ENCODE assay signal across 31 cellular contexts in genomic region chr3:188254489-188255070, GRCh38.
DNase-seq lines count a peak whose midpoint lies in the region; ATAC-seq and TF ChIP-seq lines count a peak whose summit lies in the region.
"Had no signal": no experiment of that assay in that cellular context is flagged by ENCODE, and none has a peak within 500 bp of the region (broad histone marks: within the 10 kb centered on the region; RNA-seq: fewer than 3 reads in every experiment).

No MANE protein-coding gene starts in this region.

- BruUV-seq in IMR-90 (replicated peaks; lab: Mats Ljungman, UMichigan): no TSS peak

- no peak overlapping the region for H3K56ac ChIP-seq in IMR-90 (ENCODE audit: extremely low read depth, insufficient read depth, low read length)

- H3K23ac ChIP-seq in IMR-90 (ENCODE audit: low read depth, low read length): peak overlapping the region; percentile 26; the same call in 1 of the 2 replicates

- peak overlapping the region; percentile 7; the same call in 1 of the 2 replicates for H2AK5ac ChIP-seq in IMR-90 (ENCODE audit: low read depth, low read length)

- no peak overlapping the region for H3K18ac ChIP-seq in IMR-90 (ENCODE audit: low read depth, low read length)

- no peak overlapping the region for H4K5ac ChIP-seq in IMR-90 (ENCODE audit: low read depth, low read length)

- H3K4me2 ChIP-seq in IMR-90 (ENCODE audit: low read depth, low read length): no peak overlapping the region

- TF ChIP-seq CTCF in activated CD8-positive, alpha-beta T cell treated with anti-CD3 and anti-CD28 coated beads for 36 hours (IDR thresholded peaks at IDR 0.05): no peak
- TF ChIP-seq CTCF in IMR-90 (conservative IDR thresholded peaks at IDR 0.05; ENCODE audit: low read depth, low read length): no peak
- TF ChIP-seq CTCF in esophagus muscularis mucosa (IDR thresholded peaks at IDR 0.05): no peak
- no peak for TF ChIP-seq CTCF in GM13977 (IDR thresholded peaks at IDR 0.05; ENCODE audit: extremely low read depth, insufficient read depth, missing control alignments)

- no peak overlapping the region for H2BK15ac ChIP-seq in IMR-90 (ENCODE audit: low read depth, low read length)

- no peak overlapping the region for H4K91ac ChIP-seq in IMR-90 (ENCODE audit: insufficient read depth, low read depth, low read length)

- H4K8ac ChIP-seq in IMR-90 (ENCODE audit: low read depth in 2 of 2, low read length in 2 of 2): 0 out of 4 replicates have a peak overlapping the region, but pooled peaks of 1 of the 2 experiments have one; percentile 6

- H2AFZ ChIP-seq in IMR-90 (replicated peaks; ENCODE audit: low read length, poor library complexity): no peak overlapping the region

- dilution Hi-C loops in IMR-90 (cut with HindIII; ENCODE audit: low sequenced_read_pairs, unreplicated experiment): no loop called here

- ATAC-seq in activated CD8-positive, alpha-beta T cell treated with anti-CD3 and anti-CD28 coated beads for 36 hours: no peak
- no peak for ATAC-seq in activated CD8-positive, alpha-beta T cell treated with anti-CD3 and anti-CD28 coated beads, Interleukin-2, amount 10 ng/mL, durations not matched to agents 7 days and 5 days
- peak; percentile 11; the same call in 1 of the 2 replicates for ATAC-seq in IMR-90 (ENCODE audit: low read depth)
- ATAC-seq in stimulated activated naive B cell treated with anti-CD40 and anti-IgM and Interleukin-4, amounts not matched to agents 10 μg/mL and 1 μg/mL and 100 μg/mL, for 72 hours (replicated peaks): no peak
- ATAC-seq in HG03565 (IDR thresholded peaks at IDR 0.05; ENCODE audit: unreplicated experiment): no peak
- ATAC-seq: effector memory CD8-positive, alpha-beta T cell; left lung; sciatic nerve; T-helper 17 cell had no signal

- H3K9me1 ChIP-seq in IMR-90 (ENCODE audit: insufficient read depth, low read length): peaks cover 35% of the 10 kb centered on the region

- peaks cover 8% of the 10 kb centered on the region for H3K9me3 Mint-ChIP-seq in activated CD8-positive, alpha-beta T cell treated with anti-CD3 and anti-CD28 coated beads for 36 hours
- no peaks in the 10 kb centered on the region for H3K9me3 Mint-ChIP-seq in activated CD8-positive, alpha-beta T cell treated with anti-CD3 and anti-CD28 coated beads, Interleukin-2, amount 10 ng/mL, durations not matched to agents 7 days and 5 days (ENCODE audit: insufficient read depth)
- H3K9me3 Mint-ChIP-seq in stimulated activated naive B cell treated with anti-CD40 and anti-IgM and Interleukin-4, amounts not matched to agents 10 μg/mL and 1 μg/mL and 100 μg/mL, for 72 hours: peaks cover 0 to 4% of the 10 kb centered on the region in 2 donors
- H3K9me3 Mint-ChIP-seq: effector memory CD8-positive, alpha-beta T cell; memory B cell had no signal

- no peak overlapping the region for H2BK5ac ChIP-seq in IMR-90 (ENCODE audit: low read depth, low read length, poor library complexity, severe bottlenecking)

- no peak overlapping the region for H3K27ac ChIP-seq in IMR-90 (ENCODE audit: insufficient read depth, low read length)
- peak overlapping the region; percentile 75 to 98 (median 91) for H3K27ac ChIP-seq in esophagus muscularis mucosa (replicated peaks in 1 of 4)
- H3K27ac ChIP-seq: left lung had no signal

- peaks cover 12% of the 10 kb centered on the region for H3K36me3 Mint-ChIP-seq in activated CD8-positive, alpha-beta T cell treated with anti-CD3 and anti-CD28 coated beads for 36 hours (ENCODE audit: low read depth)
- H3K36me3 Mint-ChIP-seq in activated CD8-positive, alpha-beta T cell treated with anti-CD3 and anti-CD28 coated beads, Interleukin-2, amount 10 ng/mL, durations not matched to agents 7 days and 5 days (ENCODE audit: low read depth): peaks cover 25% of the 10 kb centered on the region
- peaks cover 13 to 24% of the 10 kb centered on the region in 2 donors for H3K36me3 Mint-ChIP-seq in stimulated activated naive B cell treated with anti-CD40 and anti-IgM and Interleukin-4, amounts not matched to agents 10 μg/mL and 1 μg/mL and 100 μg/mL, for 72 hours

- peaks cover 15% of the 10 kb centered on the region for H3K4me1 ChIP-seq in IMR-90 (ENCODE audit: control insufficient read depth, insufficient read depth, low read length)
- H3K4me1 ChIP-seq in esophagus muscularis mucosa: peaks cover 28 to 84% (median 83%) of the 10 kb centered on the region in 4 donors

- TF ChIP-seq EP300 in esophagus muscularis mucosa (IDR thresholded peaks at IDR 0.05): no peak

- TF ChIP-seq RAD21 in IMR-90 (IDR thresholded peaks at IDR 0.05; ENCODE audit: low read length): no peak

- no peak overlapping the region for H3K14ac ChIP-seq in IMR-90 (replicated peaks; ENCODE audit: low read depth, low read length)

- no peak overlapping the region for H2BK120ac ChIP-seq in IMR-90 (ENCODE audit: low read depth, low read length)

- H3K27ac Mint-ChIP-seq in activated CD8-positive, alpha-beta T cell treated with anti-CD3 and anti-CD28 coated beads for 36 hours: peak overlapping the region; percentile 90
- no peak overlapping the region for H3K27ac Mint-ChIP-seq in activated CD8-positive, alpha-beta T cell treated with anti-CD3 and anti-CD28 coated beads, Interleukin-2, amount 10 ng/mL, durations not matched to agents 7 days and 5 days
- H3K27ac Mint-ChIP-seq in stimulated activated naive B cell treated with anti-CD40 and anti-IgM and Interleukin-4, amounts not matched to agents 10 μg/mL and 1 μg/mL and 100 μg/mL, for 72 hours: peak overlapping the region; percentile 90
- H3K27ac Mint-ChIP-seq: activated naive CD8-positive, alpha-beta T cell treated with anti-CD3 and anti-CD28 coated beads, Interleukin-2, amount 10 ng/mL, durations not matched to agents 7 days and 5 days; CD14-positive monocyte; memory B cell; T-helper 17 cell had no signal

- no peak overlapping the region for H2AK9ac ChIP-seq in IMR-90 (replicated peaks; ENCODE audit: low read depth, low read length, poor library complexity)

- no peak overlapping the region for H3K4ac ChIP-seq in IMR-90 (ENCODE audit: low read depth, low read length)

- DNase-seq in activated CD8-positive, alpha-beta T cell treated with anti-CD3 and anti-CD28 coated beads for 36 hours: no peak
- DNase-seq in activated CD8-positive, alpha-beta T cell treated with anti-CD3 and anti-CD28 coated beads, Interleukin-2, amount 10 ng/mL, durations not matched to agents 7 days and 5 days: no peak
- DNase-seq in IMR-90 (no peak), esophagus muscularis mucosa (ENCODE audit: extremely low spot score) (no peak), midbrain (lab: John Stamatoyannopoulos, UW) (no peak), GM13977 (ENCODE audit: low spot score) (no peak)
- no peak for DNase-seq in stimulated activated naive B cell treated with anti-CD40 and anti-IgM and Interleukin-4, amounts not matched to agents 10 μg/mL and 1 μg/mL and 100 μg/mL, for 72 hours
- DNase-seq: activated naive CD8-positive, alpha-beta T cell treated with anti-CD3 and anti-CD28 coated beads, Interleukin-2, amount 10 ng/mL, durations not matched to agents 7 days and 5 days; activated T-cell treated with anti-CD3 and anti-CD28 coated beads, Interleukin-2, amount 50 U/mL, for 1 hour; Caco-2; central memory CD4-positive, alpha-beta T cell; effector memory CD8-positive, alpha-beta T cell; foreskin fibroblast; HCEC 1CT; head of caudate nucleus; Karpas-422; left lung; NCI-H1417; NCI-H2081; NCI-H226; NCI-H526 treated with DMSO at 0.1 percent for 48 hours; Peyer's patch; SHP77; stimulated activated CD4-positive, alpha-beta T cell treated with anti-CD3 and anti-CD28 coated beads, Interleukin-12 subunit alpha, Interleukin-12 subunit beta, amount 100 ng/mL, for 4 hours; stimulated activated CD4-positive, alpha-beta T cell treated with anti-CD3 and anti-CD28 coated beads, Interleukin-2, amount 100 ng/mL, for 48 hours; substantia nigra; T-helper 17 cell had no signal

- H3K4me1 Mint-ChIP-seq in activated CD8-positive, alpha-beta T cell treated with anti-CD3 and anti-CD28 coated beads for 36 hours (ENCODE audit: low read depth): peaks cover 42% of the 10 kb centered on the region
- H3K4me1 Mint-ChIP-seq in activated CD8-positive, alpha-beta T cell treated with anti-CD3 and anti-CD28 coated beads, Interleukin-2, amount 10 ng/mL, durations not matched to agents 7 days and 5 days (ENCODE audit: low read depth): peaks cover 13% of the 10 kb centered on the region
- peaks cover 37 to 61% of the 10 kb centered on the region in 2 donors for H3K4me1 Mint-ChIP-seq in stimulated activated naive B cell treated with anti-CD40 and anti-IgM and Interleukin-4, amounts not matched to agents 10 μg/mL and 1 μg/mL and 100 μg/mL, for 72 hours

- peaks cover 35% of the 10 kb centered on the region for H4K20me1 ChIP-seq in IMR-90 (ENCODE audit: insufficient read depth, low read length)

- no peaks in the 10 kb centered on the region for H3K27me3 ChIP-seq in IMR-90 (ENCODE audit: control insufficient read depth, insufficient read depth, low read length)
- no peaks in the 10 kb centered on the region for H3K27me3 ChIP-seq in esophagus muscularis mucosa
- H3K27me3 ChIP-seq: left lung, Peyer's patch had no signal

- H3K9me3 ChIP-seq in IMR-90 (ENCODE audit: control insufficient read depth, insufficient read depth, low read length): no peaks in the 10 kb centered on the region
- H3K9me3 ChIP-seq in esophagus muscularis mucosa: no peaks in the 10 kb centered on the region
- H3K9me3 ChIP-seq: Caco-2, left lung, Peyer's patch had no signal

- in situ Hi-C loops in IMR-90 (cut with MboI; ENCODE audit: low sequenced_read_pairs): no loop called here
- in situ Hi-C loops in GM13977 (cut with MboI; ENCODE audit: low pct_unique_long_range_greater_than_20kb, low sequenced_read_pairs, unreplicated experiment): no loop called here

- POLR2A ChIA-PET in activated CD8-positive, alpha-beta T cell treated with anti-CD3 and anti-CD28 coated beads for 36 hours (lab: Charles Lee): interaction anchor here (0.5 to 0.8 kb wide), 4 partner anchors 11 to 511 kb away, joined by 3 read pairs; no protein-coding TSS in a partner anchor
- POLR2A ChIA-PET in activated CD8-positive, alpha-beta T cell treated with anti-CD3 and anti-CD28 coated beads, Interleukin-2, amount 10 ng/mL, durations not matched to agents 7 days and 5 days (lab: Charles Lee): interaction anchor here (1.2 kb wide), 1 partner anchor 508 kb away, joined by 3 read pairs; no protein-coding TSS in a partner anchor
- POLR2A ChIA-PET in IMR-90 (lab: Charles Lee; ENCODE audit: unreplicated experiment): no interaction called here

- H2BK20ac ChIP-seq in IMR-90 (ENCODE audit: low read depth, low read length): no peak overlapping the region

- peaks cover 53 to 69% of the 10 kb centered on the region in 2 experiments for H3K79me1 ChIP-seq in IMR-90 (ENCODE audit: low read depth in 1 of 2, low read length in 2 of 2)

- no peak for TF ChIP-seq POLR2A in IMR-90 (IDR thresholded peaks at IDR 0.05; ENCODE audit: low read depth, low read length)
- TF ChIP-seq POLR2A in esophagus muscularis mucosa (IDR thresholded peaks at IDR 0.05; ENCODE audit: low read depth): no peak

- intact Hi-C loops in activated CD8-positive, alpha-beta T cell treated with anti-CD3 and anti-CD28 coated beads for 36 hours (cut with micrococcal nuclease): loop anchor here (10.0 kb wide), 1 partner anchor 510 kb away; the partner anchor contains the start of gene BCL6
- intact Hi-C loops in IMR-90 (cut with micrococcal nuclease) (no loop called here), esophagus muscularis mucosa (cut with DNase I) (loop anchor here (10.0 kb wide), 1 partner anchor 200 kb away; no protein-coding TSS in a partner anchor)

- no peaks in the 10 kb centered on the region for H3K27me3 Mint-ChIP-seq in activated CD8-positive, alpha-beta T cell treated with anti-CD3 and anti-CD28 coated beads for 36 hours
- H3K27me3 Mint-ChIP-seq in activated CD8-positive, alpha-beta T cell treated with anti-CD3 and anti-CD28 coated beads, Interleukin-2, amount 10 ng/mL, durations not matched to agents 7 days and 5 days (ENCODE audit: low read depth): no peaks in the 10 kb centered on the region
- H3K27me3 Mint-ChIP-seq in stimulated activated naive B cell treated with anti-CD40 and anti-IgM and Interleukin-4, amounts not matched to agents 10 μg/mL and 1 μg/mL and 100 μg/mL, for 72 hours: no peaks in the 10 kb centered on the region
- H3K27me3 Mint-ChIP-seq: activated naive CD8-positive, alpha-beta T cell treated with anti-CD3 and anti-CD28 coated beads, Interleukin-2, amount 10 ng/mL, durations not matched to agents 7 days and 5 days; effector memory CD8-positive, alpha-beta T cell; memory B cell; T-helper 17 cell had no signal

- H3K4me3 ChIP-seq in IMR-90 (ENCODE audit: insufficient read depth, low read depth, low read length) (no peak overlapping the region), esophagus muscularis mucosa (no peak overlapping the region)
- H3K4me3 ChIP-seq: left lung, Peyer's patch had no signal

- no peak overlapping the region for H3K4me3 Mint-ChIP-seq in activated CD8-positive, alpha-beta T cell treated with anti-CD3 and anti-CD28 coated beads for 36 hours
- no peak overlapping the region for H3K4me3 Mint-ChIP-seq in activated CD8-positive, alpha-beta T cell treated with anti-CD3 and anti-CD28 coated beads, Interleukin-2, amount 10 ng/mL, durations not matched to agents 7 days and 5 days
- H3K4me3 Mint-ChIP-seq in stimulated activated naive B cell treated with anti-CD40 and anti-IgM and Interleukin-4, amounts not matched to agents 10 μg/mL and 1 μg/mL and 100 μg/mL, for 72 hours: no peak overlapping the region
- H3K4me3 Mint-ChIP-seq: activated naive CD8-positive, alpha-beta T cell treated with anti-CD3 and anti-CD28 coated beads, Interleukin-2, amount 10 ng/mL, durations not matched to agents 7 days and 5 days; CD14-positive monocyte; effector memory CD8-positive, alpha-beta T cell; memory B cell; T-helper 17 cell had no signal

- no peak overlapping the region for H3K9ac ChIP-seq in IMR-90 (ENCODE audit: low read depth, low read length)

- 80% methylated on average over 1 of the region's 5 CpGs; no CpG with 5 or more reads in 1 of the 2 experiments for WGBS in IMR-90 (ENCODE audit: extremely low coverage in 2 of 2, insufficient read length in 1 of 2), 2 experiments
- 62% methylated on average over 5 of the region's 5 CpGs for WGBS in esophagus muscularis mucosa

- H3K36me3 ChIP-seq in IMR-90 (ENCODE audit: control insufficient read depth, insufficient read depth, low read length): peaks cover 11% of the 10 kb centered on the region
- H3K36me3 ChIP-seq in esophagus muscularis mucosa: peaks cover 0 to 17% (median 3%) of the 10 kb centered on the region in 4 donors
- H3K36me3 ChIP-seq: left lung had no signal

- CTCF ChIA-PET in activated CD8-positive, alpha-beta T cell treated with anti-CD3 and anti-CD28 coated beads for 36 hours (lab: Charles Lee): interaction anchor here (0.9 to 2.5 kb wide), 8 partner anchors 10 to 516 kb away, joined by 3 to 11 read pairs (median 3); no protein-coding TSS in a partner anchor
- CTCF ChIA-PET in activated CD8-positive, alpha-beta T cell treated with anti-CD3 and anti-CD28 coated beads, Interleukin-2, amount 10 ng/mL, durations not matched to agents 7 days and 5 days (lab: Charles Lee): interaction anchor here (1.3 to 1.6 kb wide), 2 partner anchors 10 to 514 kb away, joined by 4 to 8 read pairs; no protein-coding TSS in a partner anchor
- CTCF ChIA-PET in IMR-90 (lab: Yijun Ruan, JAX): interaction anchor here (1.3 kb wide), 1 partner anchor 514 kb away, joined by 3 read pairs; no protein-coding TSS in a partner anchor
